In the genomic region with DNA sequence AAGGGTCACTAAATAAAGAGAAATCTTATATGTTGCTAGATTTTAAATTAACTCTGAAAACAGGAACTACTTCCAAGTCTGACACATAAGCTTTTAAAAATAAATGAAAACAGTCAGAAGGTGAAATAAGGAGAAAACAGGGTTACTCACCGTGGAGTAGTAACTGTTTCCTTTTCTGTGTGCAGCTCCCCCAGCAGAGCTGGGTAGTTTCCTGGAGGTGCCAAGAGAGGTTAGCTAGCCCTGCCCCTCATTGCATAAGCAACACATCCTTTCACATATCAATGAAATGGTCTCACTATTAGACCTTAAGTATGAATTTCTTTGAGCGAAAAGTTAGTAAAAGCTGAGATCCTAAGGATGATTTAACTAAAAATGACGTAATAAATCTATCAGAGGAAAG, we compare ENCODE assay signal across 9 cellular contexts. TPM values are rescaled to one million over a fixed set of nuclear protein-coding genes. Genes with fewer than 3 reads are reported as not detected.
DNase-seq lines count a peak whose midpoint lies in the region; ATAC-seq and TF ChIP-seq lines count a peak whose summit lies in the region.
"Had no signal": no experiment of that assay in that cellular context is flagged by ENCODE, and none has a peak within 500 bp of the region (broad histone marks: within the 10 kb centered on the region; RNA-seq: fewer than 3 reads in every experiment).

No MANE protein-coding gene starts in this region.

- TF ChIP-seq CTCF in stomach (IDR thresholded peaks at IDR 0.05): no peak

- peak overlapping the region in 2 of 7 donors; percentile 19 to 30 for H3K4me3 Mint-ChIP-seq in CD8-positive, alpha-beta memory T cell
- no peak overlapping the region for H3K4me3 Mint-ChIP-seq in activated naive CD8-positive, alpha-beta T cell treated with anti-CD3 and anti-CD28 coated beads for 36 hours
- H3K4me3 Mint-ChIP-seq: dendritic cell treated with granulocyte-macrophage colony-stimulating factor and Interleukin-4, amounts not matched to agents 40 ng/mL and 50 ng/mL, for 4 days had no signal

- peaks cover 6% of the 10 kb centered on the region for H3K4me1 ChIP-seq in CD8-positive, alpha-beta memory T cell (ENCODE audit: insufficient read depth, low read length)
- H3K4me1 ChIP-seq in stomach: peaks cover 0 to 7% (median 2%) of the 10 kb centered on the region in 4 donors

- H3K27ac ChIP-seq in CD8-positive, alpha-beta memory T cell (ENCODE audit: low read depth, low read length): no peak overlapping the region
- H3K27ac ChIP-seq in stomach: no peak overlapping the region

- 78 to 86% (median 80%) methylated on average over 3 of the region's 3 CpGs for WGBS in stomach, 5 donors

- POLR2A ChIA-PET in CD8-positive, alpha-beta memory T cell (lab: Charles Lee): no interaction called here

- intact Hi-C loops in stomach (cut with DNase I; ENCODE audit: low total_unique reads): no loop called here

- CTCF ChIA-PET in CD8-positive, alpha-beta memory T cell (lab: Charles Lee): no interaction called here

- H3K27me3 ChIP-seq in CD8-positive, alpha-beta memory T cell (ENCODE audit: insufficient read depth, low read length, poor library complexity, severe bottlenecking): no peaks in the 10 kb centered on the region
- H3K27me3 ChIP-seq in stomach: no peaks in the 10 kb centered on the region

- ATAC-seq in GM19455 (IDR thresholded peaks at IDR 0.05; ENCODE audit: unreplicated experiment) (peak; percentile 75), HG03520 (IDR thresholded peaks at IDR 0.05; ENCODE audit: unreplicated experiment) (peak; percentile 75), GM19035 (IDR thresholded peaks at IDR 0.05; ENCODE audit: unreplicated experiment) (no peak)

- H3K9me3 Mint-ChIP-seq in CD8-positive, alpha-beta memory T cell: no peaks in the 10 kb centered on the region
- no peaks in the 10 kb centered on the region for H3K9me3 Mint-ChIP-seq in activated naive CD8-positive, alpha-beta T cell treated with anti-CD3 and anti-CD28 coated beads for 36 hours
- H3K9me3 Mint-ChIP-seq: dendritic cell treated with granulocyte-macrophage colony-stimulating factor and Interleukin-4, amounts not matched to agents 40 ng/mL and 50 ng/mL, for 4 days had no signal

- peaks cover 10 to 27% (median 16%) of the 10 kb centered on the region in 3 donors for H3K4me1 Mint-ChIP-seq in CD8-positive, alpha-beta memory T cell
- peaks cover 12% of the 10 kb centered on the region for H3K4me1 Mint-ChIP-seq in activated naive CD8-positive, alpha-beta T cell treated with anti-CD3 and anti-CD28 coated beads for 36 hours

- H3K36me3 ChIP-seq in CD8-positive, alpha-beta memory T cell (ENCODE audit: insufficient read depth, low read length): peaks cover 7% of the 10 kb centered on the region
- H3K36me3 ChIP-seq in stomach: peaks cover 23 to 83% (median 74%) of the 10 kb centered on the region in 4 donors

- H3K4me3 ChIP-seq in CD8-positive, alpha-beta memory T cell (ENCODE audit: low read length): no peak overlapping the region
- H3K4me3 ChIP-seq in stomach: no peak overlapping the region

- peaks cover 8 to 56% (median 11%) of the 10 kb centered on the region in 3 donors for H3K36me3 Mint-ChIP-seq in CD8-positive, alpha-beta memory T cell
- peaks cover 15% of the 10 kb centered on the region for H3K36me3 Mint-ChIP-seq in activated naive CD8-positive, alpha-beta T cell treated with anti-CD3 and anti-CD28 coated beads for 36 hours

- no peaks in the 10 kb centered on the region for H3K27me3 Mint-ChIP-seq in CD8-positive, alpha-beta memory T cell
- no peaks in the 10 kb centered on the region for H3K27me3 Mint-ChIP-seq in activated naive CD8-positive, alpha-beta T cell treated with anti-CD3 and anti-CD28 coated beads for 36 hours
- H3K27me3 Mint-ChIP-seq: dendritic cell treated with granulocyte-macrophage colony-stimulating factor and Interleukin-4, amounts not matched to agents 40 ng/mL and 50 ng/mL, for 4 days had no signal

- peak overlapping the region in 6 of 8 donors; percentile 2 to 54 (median 23) for H3K27ac Mint-ChIP-seq in CD8-positive, alpha-beta memory T cell
- peak overlapping the region; percentile 81 for H3K27ac Mint-ChIP-seq in activated naive CD8-positive, alpha-beta T cell treated with anti-CD3 and anti-CD28 coated beads for 36 hours
- H3K27ac Mint-ChIP-seq: dendritic cell treated with granulocyte-macrophage colony-stimulating factor and Interleukin-4, amounts not matched to agents 40 ng/mL and 50 ng/mL, for 4 days had no signal

- no peak for DNase-seq in CD8-positive, alpha-beta memory T cell
- peak; percentile 35 for DNase-seq in activated naive CD8-positive, alpha-beta T cell treated with anti-CD3 and anti-CD28 coated beads for 36 hours
- DNase-seq in smooth muscle cell of the brain vasculature (ENCODE audit: low read depth, low spot score): peak; percentile 1
- no peak for DNase-seq in inferior parietal cortex (ENCODE audit: extremely low spot score)
- DNase-seq in stomach: no peak

- TF ChIP-seq EP300 in stomach (IDR thresholded peaks at IDR 0.05): no peak

- no peak for TF ChIP-seq POLR2A in stomach (IDR thresholded peaks at IDR 0.05)

- H3K9me3 ChIP-seq in CD8-positive, alpha-beta memory T cell (ENCODE audit: low read length): no peaks in the 10 kb centered on the region
- H3K9me3 ChIP-seq in stomach: no peaks in the 10 kb centered on the region

RNA-seq across cellular contexts. Expression of a gene that starts 54.0 kb away (rescaled TPM):
- total RNA-seq in CD8-positive, alpha-beta memory T cell: 1 to 10 TPM; 2.0 to 2.1 TPM
- not detected for polyA plus RNA-seq in CD8-positive, alpha-beta memory T cell
- 1 to 10 TPM; 1.4 to 1.8 TPM for total RNA-seq in activated naive CD8-positive, alpha-beta T cell treated with anti-CD3 and anti-CD28 coated beads for 36 hours
- total RNA-seq in stomach: 1 to 10 TPM in 4 of 5 donors, not detected in 1; 2.7 to 9.4 (median 6.7) TPM
- polyA plus RNA-seq in stomach: under 1 TPM in 2 of 3 donors, not detected in 1; 0.15 to 0.19 TPM

RNA-seq across cellular contexts. Expression of a gene that starts 57.1 kb away (rescaled TPM):
- 10 to 100 TPM; 48.0 to 49.9 TPM for total RNA-seq in CD8-positive, alpha-beta memory T cell
- polyA plus RNA-seq in CD8-positive, alpha-beta memory T cell: 6.2 TPM
- total RNA-seq in activated naive CD8-positive, alpha-beta T cell treated with anti-CD3 and anti-CD28 coated beads for 36 hours: 10 to 100 TPM; 51.8 to 56.0 TPM
- 100 to 1,000 TPM in 1 of 5 donors, 10 to 100 TPM in 4; 15.1 to 133 (median 54.5) TPM for total RNA-seq in stomach
- 10 to 100 TPM; 24.6 to 31.1 (median 30.7) TPM for polyA plus RNA-seq in stomach

Comparison
In these comparisons a context has a peak if more than half of its experiments do, and no peak if none do; other contexts are left out.
1. DNase-seq: peak in activated naive CD8-positive, alpha-beta T cell treated with anti-CD3 and anti-CD28 coated beads for 36 hours (single experiment) and smooth muscle cell of the brain vasculature (single experiment); none in CD8-positive, alpha-beta memory T cell (0 of 5), inferior parietal cortex (single experiment) and stomach (single experiment).